8 cellular contexts compared by ENCODE assay signal in the genomic region with DNA sequence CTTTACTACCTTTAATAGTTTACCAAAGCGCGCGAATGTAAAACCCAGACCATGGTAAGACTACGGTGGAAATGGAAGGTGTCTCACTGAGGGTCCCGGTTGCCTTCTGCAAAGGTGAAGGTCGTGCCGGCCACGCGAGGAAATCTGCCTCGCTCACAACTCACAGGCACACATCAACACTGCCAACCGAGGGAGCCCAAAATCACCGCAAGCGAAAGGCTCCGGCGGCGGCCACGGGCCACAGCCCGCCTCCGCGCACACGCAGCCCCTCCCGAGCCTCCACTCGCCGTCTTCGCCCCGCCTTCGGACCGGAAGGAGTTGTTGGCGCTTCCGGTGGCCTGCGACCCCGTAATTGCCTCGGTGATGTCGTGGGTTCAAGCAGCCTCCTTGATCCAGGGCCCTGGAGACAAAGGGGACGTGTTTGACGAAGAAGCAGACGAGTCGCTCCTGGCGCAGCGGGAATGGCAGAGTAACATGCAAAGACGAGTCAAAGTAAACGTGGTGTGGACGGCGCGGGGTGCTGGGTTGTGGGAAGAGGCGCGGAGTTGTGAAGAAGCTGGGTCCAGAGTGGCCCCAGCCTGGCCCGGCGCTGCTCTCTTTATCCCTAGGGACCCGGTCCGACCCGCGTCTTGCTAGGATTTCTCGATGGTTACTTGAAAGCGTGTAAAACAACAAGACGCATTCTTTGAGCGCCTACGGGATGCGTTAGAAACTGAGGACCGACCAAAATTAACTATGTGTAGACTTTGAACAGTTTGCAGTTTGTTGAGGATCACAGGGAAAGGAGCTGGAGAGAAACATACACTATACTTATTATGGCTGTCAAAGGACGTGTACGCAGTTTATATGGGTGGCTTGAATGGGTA.
DNase-seq lines count a peak whose midpoint lies in the region; ATAC-seq, FAIRE-seq and TF ChIP-seq lines count a peak whose summit lies in the region.

Gene YAE1 (plus strand): TSS at position 349 of the 866 bp plus-strand sequence. CDS start 15 bp downstream, at position 364.

- TF ChIP-seq POLR2A in H54 (IDR thresholded peaks at IDR 0.05; ENCODE audit: low read depth, low read length): peak; percentile 97
- peak; percentile 93 for TF ChIP-seq POLR2A in Raji (IDR thresholded peaks at IDR 0.05; ENCODE audit: insufficient read depth, low read depth, low read length)

- no peak for TF ChIP-seq CTCF in nephron progenitor cell (IDR thresholded peaks at IDR 0.05)

- H3K9me3 Mint-ChIP-seq in nephron progenitor cell: peaks cover 4% of the 10 kb centered on the region
- no peaks in the 10 kb centered on the region for H3K9me3 Mint-ChIP-seq in stimulated activated naive CD8-positive, alpha-beta T cell treated with anti-CD3 and anti-CD28 coated beads, Interleukin-15, amount 100 ng/mL, for 72 hours

- peak within 1 kb of the TSS; percentile 96 for H3K4me3 Mint-ChIP-seq in nephron progenitor cell
- H3K4me3 Mint-ChIP-seq in stimulated activated naive CD8-positive, alpha-beta T cell treated with anti-CD3 and anti-CD28 coated beads, Interleukin-15, amount 100 ng/mL, for 72 hours: peak within 1 kb of the TSS; percentile 98 to 100

- peak; percentile 98 for ATAC-seq in stimulated activated naive CD8-positive, alpha-beta T cell treated with anti-CD3 and anti-CD28 coated beads, Interleukin-15, amount 100 ng/mL, for 72 hours

- no peaks in the 10 kb centered on the region for H3K27me3 Mint-ChIP-seq in nephron progenitor cell (ENCODE audit: low read depth, poor library complexity)
- no peaks in the 10 kb centered on the region for H3K27me3 Mint-ChIP-seq in stimulated activated naive CD8-positive, alpha-beta T cell treated with anti-CD3 and anti-CD28 coated beads, Interleukin-15, amount 100 ng/mL, for 72 hours

- peaks cover 4% of the 10 kb centered on the region for H3K36me3 Mint-ChIP-seq in nephron progenitor cell (ENCODE audit: low read depth)

- FAIRE-seq in H54 (lab: Jason Lieb, UNC): peak; percentile 91

- H3K27ac Mint-ChIP-seq in nephron progenitor cell: peak within 1 kb of the TSS; percentile 99
- H3K27ac Mint-ChIP-seq in stimulated activated naive CD8-positive, alpha-beta T cell treated with anti-CD3 and anti-CD28 coated beads, Interleukin-15, amount 100 ng/mL, for 72 hours: peak within 1 kb of the TSS; percentile 96 to 99

- DNase-seq in ELF-1 (ENCODE audit: low read depth, low spot score) (peak; percentile 91), H54 (ENCODE audit: insufficient read length, low spot score) (peak; percentile 96), LoVo (ENCODE audit: low spot score) (peak; percentile 87), fibroblast of the conjunctiva (ENCODE audit: low read depth) (peak; percentile 56), nephron progenitor cell (peak; percentile 84)
- peak; percentile 93 for DNase-seq in activated effector memory CD4-positive, alpha-beta T cell treated with anti-CD3 and anti-CD28 coated beads, Interleukin-2, amount 50 U/mL, for 16 hours
- DNase-seq in stimulated activated naive CD8-positive, alpha-beta T cell treated with anti-CD3 and anti-CD28 coated beads, Interleukin-15, amount 100 ng/mL, for 72 hours: peak; percentile 79 to 85

- peaks cover 30% of the 10 kb centered on the region for H3K4me1 Mint-ChIP-seq in nephron progenitor cell
- H3K4me1 Mint-ChIP-seq in stimulated activated naive CD8-positive, alpha-beta T cell treated with anti-CD3 and anti-CD28 coated beads, Interleukin-15, amount 100 ng/mL, for 72 hours: peaks cover 21% of the 10 kb centered on the region

Comparison
In these comparisons a context has a peak if more than half of its experiments do, and no peak if none do; other contexts are left out.
1. Peak in every context shown above with its lines: DNase-seq and ATAC-seq.